Comparison of ENCODE assay signal across 11 cellular contexts in the genomic region with DNA sequence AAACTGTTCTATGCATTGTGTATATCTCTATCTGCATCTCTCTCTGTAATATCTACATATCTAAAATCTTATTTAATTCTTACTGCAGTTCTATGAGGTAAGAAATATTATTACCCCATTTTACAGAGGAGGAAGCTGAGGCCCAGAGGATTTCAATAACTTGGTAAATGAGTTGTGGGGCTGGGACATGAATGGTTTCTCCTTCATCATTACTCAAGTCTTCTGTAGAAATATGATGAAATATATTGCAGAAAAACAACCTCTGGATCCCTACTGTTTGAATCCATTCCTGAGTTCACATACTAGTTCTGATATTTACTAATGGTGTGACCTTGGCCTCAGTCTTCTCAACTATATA.
"Had no signal": no experiment of that assay in that cellular context is flagged by ENCODE, and none has a peak within 500 bp of the region (broad histone marks: within the 10 kb centered on the region; RNA-seq: fewer than 3 reads in every experiment).

No MANE protein-coding gene starts in this region.

- ATAC-seq: GM23338, HCT116 had no signal

- H3K27ac ChIP-seq: GM23248 had no signal

- H3K9ac ChIP-seq: GM23248 had no signal

- DNase-seq: GM23248, GOT3, H7, H9, HCEC 1CT, HFFc6 had no signal

- H3K36me3 ChIP-seq: HAP-1 had no signal

- H3K27ac Mint-ChIP-seq: GM23338, H9, HFFc6 had no signal

- H3K4me1 ChIP-seq: HAP-1 had no signal

- H3K9me3 ChIP-seq: HAP-1 had no signal

- H3K9me3 Mint-ChIP-seq: GM23338, H9, HFFc6 had no signal

- FAIRE-seq: H1, H54 had no signal

- H3K4me2 ChIP-seq: GM23338 had no signal

- H3K4me3 Mint-ChIP-seq: GM23338, H9, HFFc6 had no signal

- H2AFZ ChIP-seq: GM23248 had no signal

- H3K4me3 ChIP-seq: GM23248, GM23338, HAP-1 had no signal
